In genomic region chr1:248825909-248826760, GRCh38 we compare ENCODE assay signal across 1 cellular context.
TF ChIP-seq lines count a peak whose summit lies in the region.

TSS of gene SH3BP5L (minus strand) at chr1:248825915. CDS start at chr1:248824935, 980 bp downstream.

TF ChIP-seq in HEK293, 187 proteins besides CTCF, POLR2A, EP300 and RAD21 (continued from another document and continues in another):
- TF ChIP-seq PRDM4 (tag by site-specific recombination; IDR thresholded peaks at IDR 0.05), result no peak
- TF ChIP-seq ZBTB1 (tag by site-specific recombination; IDR thresholded peaks at IDR 0.05), result no peak
- TF ChIP-seq ZNF16 (tag by site-specific recombination; IDR thresholded peaks at IDR 0.05; ENCODE audit: low read depth), result no peak
- peak; percentile 67; the same call in 1 of the 2 replicates for TF ChIP-seq TCF7L2 (IDR thresholded peaks at IDR 0.05; ENCODE audit: borderline replicate concordance, low read depth, low read length)
- no peak for TF ChIP-seq PBX3 (CRISPR knock-in tag; IDR thresholded peaks at IDR 0.05)
- TF ChIP-seq PRDM1 (tag by site-specific recombination; IDR thresholded peaks at IDR 0.05), result no peak
- no peak for TF ChIP-seq HOXD13 (CRISPR knock-in tag; IDR thresholded peaks at IDR 0.05; ENCODE audit: borderline replicate concordance)
- no peak for TF ChIP-seq ZSCAN23 (tag by site-specific recombination; IDR thresholded peaks at IDR 0.05)
- no peak for TF ChIP-seq ZNF544 (tag by site-specific recombination; IDR thresholded peaks at IDR 0.05)
- TF ChIP-seq OVOL3 (tag by site-specific recombination; IDR thresholded peaks at IDR 0.05), result no peak
- TF ChIP-seq ZNF24 (tag by site-specific recombination; IDR thresholded peaks at IDR 0.05), result no peak
- TF ChIP-seq ZNF423 (tag by site-specific recombination; IDR thresholded peaks at IDR 0.05), result no peak
- TF ChIP-seq ZNF324 (tag by site-specific recombination; IDR thresholded peaks at IDR 0.05), result no peak
- TF ChIP-seq ZNF37A (tag by site-specific recombination; IDR thresholded peaks at IDR 0.05), result no peak
- no peak for TF ChIP-seq INSM2 (tag by site-specific recombination; IDR thresholded peaks at IDR 0.05)
- no peak for TF ChIP-seq MZF1 (tag by site-specific recombination; IDR thresholded peaks at IDR 0.05; ENCODE audit: borderline replicate concordance)
- TF ChIP-seq ZNF211 (tag by site-specific recombination; IDR thresholded peaks at IDR 0.05; ENCODE audit: low read depth), result no peak
- TF ChIP-seq ZBTB49 (tag by site-specific recombination; IDR thresholded peaks at IDR 0.05; ENCODE audit: low read depth), result no peak
- peak; percentile 70 for TF ChIP-seq ZNF335 (tag by site-specific recombination; conservative IDR thresholded peaks at IDR 0.05)
- no peak for TF ChIP-seq ZNF23 (tag by site-specific recombination; IDR thresholded peaks at IDR 0.05; ENCODE audit: borderline replicate concordance)
- no peak for TF ChIP-seq ZNF214 (tag by site-specific recombination; IDR thresholded peaks at IDR 0.05; ENCODE audit: borderline replicate concordance)
- TF ChIP-seq GLI4 (tag by site-specific recombination; IDR thresholded peaks at IDR 0.05), result no peak
- TF ChIP-seq ZNF621 (tag by site-specific recombination; IDR thresholded peaks at IDR 0.05), result no peak
- peak; percentile 6; the same call in 1 of the 2 replicates for TF ChIP-seq EGR2 (tag by site-specific recombination; IDR thresholded peaks at IDR 0.05; ENCODE audit: low read depth)
- TF ChIP-seq ZNF596 (tag by site-specific recombination; IDR thresholded peaks at IDR 0.05), result no peak
- TF ChIP-seq ZBTB11 (tag by site-specific recombination; conservative IDR thresholded peaks at IDR 0.05; ENCODE audit: low read depth), result peak; percentile 85
- TF ChIP-seq ZNF426 (tag by site-specific recombination; IDR thresholded peaks at IDR 0.05), result no peak
- no peak for TF ChIP-seq ZSCAN4 (tag by site-specific recombination; IDR thresholded peaks at IDR 0.05)
- no peak for TF ChIP-seq ZNF548 (tag by site-specific recombination; IDR thresholded peaks at IDR 0.05)
- TF ChIP-seq ZNF433 (tag by site-specific recombination; IDR thresholded peaks at IDR 0.05; ENCODE audit: low read depth), result no peak
- TF ChIP-seq FEZF1 (tag by site-specific recombination; IDR thresholded peaks at IDR 0.05), result no peak
- no peak for TF ChIP-seq BCL6B (tag by site-specific recombination; IDR thresholded peaks at IDR 0.05)
- TF ChIP-seq ZNF140 (tag by site-specific recombination; IDR thresholded peaks at IDR 0.05), result no peak
- peak; percentile 47; the same call in 1 of the 2 replicates for TF ChIP-seq GLIS2 (tag by site-specific recombination; IDR thresholded peaks at IDR 0.05)
- no peak for TF ChIP-seq ZNF2 (tag by site-specific recombination; IDR thresholded peaks at IDR 0.05)
- TF ChIP-seq KLF1 (tag by site-specific recombination; IDR thresholded peaks at IDR 0.05), result no peak
- no peak for TF ChIP-seq ZNF768 (tag by site-specific recombination; IDR thresholded peaks at IDR 0.05)
- TF ChIP-seq ZBTB26 (tag by site-specific recombination; optimal IDR thresholded peaks at IDR 0.05), result peak; percentile 36
- TF ChIP-seq ZBTB48 (tag by site-specific recombination; IDR thresholded peaks at IDR 0.05), result no peak
- TF ChIP-seq ZNF585B (tag by site-specific recombination; IDR thresholded peaks at IDR 0.05), result no peak
- no peak for TF ChIP-seq ZNF510 (tag by site-specific recombination; IDR thresholded peaks at IDR 0.05; ENCODE audit: insufficient replicate concordance)
- no peak for TF ChIP-seq ZNF560 (tag by site-specific recombination; IDR thresholded peaks at IDR 0.05; ENCODE audit: borderline replicate concordance)
- TF ChIP-seq ZNF513 (tag by site-specific recombination; IDR thresholded peaks at IDR 0.05), result no peak
- no peak for TF ChIP-seq ZEB2 (tag by site-specific recombination; IDR thresholded peaks at IDR 0.05)
- no peak for TF ChIP-seq GLIS1 (tag by site-specific recombination; IDR thresholded peaks at IDR 0.05)
- no peak for TF ChIP-seq ZBTB6 (tag by site-specific recombination; IDR thresholded peaks at IDR 0.05)
- TF ChIP-seq ZFHX2 (tag by site-specific recombination; conservative IDR thresholded peaks at IDR 0.05), result peak; percentile 40
- TF ChIP-seq ZNF488 (tag by site-specific recombination; IDR thresholded peaks at IDR 0.05), result no peak
- TF ChIP-seq ZNF501 (tag by site-specific recombination; IDR thresholded peaks at IDR 0.05), result no peak
